ENCODE assay signal across 8 cellular contexts in the genomic region with DNA sequence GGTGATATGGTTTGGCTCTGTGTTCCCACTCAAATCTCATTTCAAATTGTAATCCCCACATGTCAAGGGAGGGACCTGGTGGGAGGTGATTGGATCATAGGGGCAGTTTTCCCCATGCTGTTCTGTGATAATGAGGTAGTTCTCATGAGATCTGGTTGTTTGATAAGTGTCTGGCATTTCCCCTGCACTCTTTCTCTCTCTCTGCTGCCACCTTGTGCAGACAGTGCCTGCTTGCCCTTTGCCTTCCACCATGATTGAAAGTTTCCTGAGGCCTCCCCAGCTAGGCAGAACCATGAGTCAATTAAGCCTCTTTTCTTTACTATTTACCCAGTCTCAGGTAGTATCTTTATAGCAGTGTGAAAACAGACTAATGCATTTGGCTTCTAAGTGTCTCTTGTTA.
DNase-seq lines count a peak whose midpoint lies in the region; ATAC-seq, FAIRE-seq and TF ChIP-seq lines count a peak whose summit lies in the region.
"Not testable (repeated sequence)": the region's sequence is repeated elsewhere in the genome, so short reads cannot be mapped to it uniquely, and the experiment has no call there.

No MANE protein-coding gene starts in this region.

- not testable (repeated sequence) for H2AFZ ChIP-seq in GM12878 (ENCODE audit: control insufficient read depth, low read depth, low read length)
- peak overlapping the region; percentile 47 for H2AFZ ChIP-seq in neural progenitor cell (replicated peaks)

- not testable (repeated sequence) for H3K36me3 Mint-ChIP-seq in neural progenitor cell

- H3K79me2 ChIP-seq in GM12878 (ENCODE audit: control insufficient read depth, insufficient read depth, low read length); neural progenitor cell (ENCODE audit: low read depth): not testable (repeated sequence)

- 0 out of 2 replicates have a peak, but pooled peaks have one; percentile 8 for TF ChIP-seq RAD21 in GM12878 (IDR thresholded peaks at IDR 0.05; ENCODE audit: insufficient read depth, low read depth, low read length)

- H3K36me3 ChIP-seq in GM12878 (ENCODE audit: control insufficient read depth in 2 of 2, insufficient read depth in 2 of 2, low read length in 1 of 2); neural progenitor cell: not testable (repeated sequence)

- not testable (repeated sequence) for H3K27me3 ChIP-seq in GM12878 (replicated peaks in 1 of 2; ENCODE audit: control insufficient read depth in 2 of 2, insufficient read depth in 2 of 2, low read length in 1 of 2); neural progenitor cell

- BruUV-seq in GM12878 (replicated peaks; lab: Mats Ljungman, UMichigan) = not testable (repeated sequence)

- H3K4me3 ChIP-seq in AG09309 (ENCODE audit: control insufficient read depth, low read depth, low read length); GM12878; neural progenitor cell: not testable (repeated sequence)

- not testable (repeated sequence) for FAIRE-seq in GM12878 (lab: Jason Lieb, UNC)

- H3K27me3 Mint-ChIP-seq in neural progenitor cell (ENCODE audit: insufficient read depth, low read depth) = not testable (repeated sequence)

- not testable (repeated sequence) for H3K9me3 ChIP-seq in GM12878 (replicated peaks; ENCODE audit: control insufficient read depth, insufficient read depth, low read length); neural progenitor cell (ENCODE audit: low read depth)

- not testable (repeated sequence) for H3K9ac ChIP-seq in GM12878 (ENCODE audit: control insufficient read depth, insufficient read depth, low read length); neural progenitor cell

- not testable (repeated sequence) for H3F3A ChIP-seq in neural progenitor cell (ENCODE audit: low read depth)

- TF ChIP-seq CTCF in AG09309 (IDR thresholded peaks at IDR 0.05; ENCODE audit: control insufficient read depth, insufficient read depth, low read depth, low read length, missing control alignments) = peak; percentile 54
- peak; percentile 40 for TF ChIP-seq CTCF in GM13977 (IDR thresholded peaks at IDR 0.05; ENCODE audit: extremely low read depth, insufficient read depth, missing control alignments)
- TF ChIP-seq CTCF in GM12878 (IDR thresholded peaks at IDR 0.05 in 2 of 3, conservative IDR thresholded peaks at IDR 0.05 in 1 of 3; ENCODE audit: control insufficient read depth in 2 of 3, extremely low read depth in 1 of 3, insufficient read depth in 1 of 3, low read depth in 3 of 3, low read length in 3 of 3) = peak in 1 of 3 experiments; percentile 29; a peak in 2 of 6 replicates
- TF ChIP-seq CTCF in neural progenitor cell (IDR thresholded peaks at IDR 0.05) = peak; percentile 69

- not testable (repeated sequence) for H3K27ac Mint-ChIP-seq in neural progenitor cell

- CTCF ChIA-PET in GM12878 (lab: Yijun Ruan, JAX) = interaction anchor here (0.6 to 2.7 kb wide), 9 partner anchors 14 to 1361 kb away, joined by 3 to 16 read pairs (median 3); no protein-coding TSS in a partner anchor

- TF ChIP-seq EP300 in GM12878 (IDR thresholded peaks at IDR 0.05; ENCODE audit: borderline replicate concordance in 1 of 2, control insufficient read depth in 1 of 2, low read depth in 2 of 2, low read length in 2 of 2) = not testable (repeated sequence)

- H3K4me2 ChIP-seq in GM12878 (ENCODE audit: control insufficient read depth, insufficient read depth); neural progenitor cell: not testable (repeated sequence)

- H4K20me1 ChIP-seq in GM12878 (ENCODE audit: control insufficient read depth, insufficient read depth); neural progenitor cell (ENCODE audit: low read depth): not testable (repeated sequence)

- not testable (repeated sequence) for H3K4me1 Mint-ChIP-seq in neural progenitor cell

- TF ChIP-seq POLR2A in GM12878 (IDR thresholded peaks at IDR 0.05; ENCODE audit: low read depth, low read length) = not testable (repeated sequence)

- not testable (repeated sequence) for DNase-seq in AG09309 (ENCODE audit: low read depth); GM13977 (ENCODE audit: low spot score); GM12878 (ENCODE audit: low read depth, low spot score)
- peak; percentile 39 for DNase-seq in NCI-H226
- DNase-seq in SIG-M5 treated with dmso at 0.1 percent for 504 hours (lab: John Stamatoyannopoulos, UW; ENCODE audit: unreplicated experiment) = peak; percentile 37
- DNase-seq in head of caudate nucleus = peak in 36 of 42 donors; percentile 15 to 82 (median 50)
- DNase-seq in neural progenitor cell (ENCODE audit: low spot score) = peak; percentile 67

- ATAC-seq in HG03565 (IDR thresholded peaks at IDR 0.05; ENCODE audit: unreplicated experiment) = peak; percentile 63
- ATAC-seq in GM12878 = peak; percentile 81

- in situ Hi-C loops in GM13977 (cut with MboI; ENCODE audit: low pct_unique_long_range_greater_than_20kb, low sequenced_read_pairs, unreplicated experiment); GM12878 (cut with MboI): not testable (repeated sequence)

- H3K4me3 Mint-ChIP-seq in neural progenitor cell = not testable (repeated sequence)

- POLR2A ChIA-PET in GM12878 (lab: Charles Lee) = not testable (repeated sequence)

- SMC1A ChIA-PET in GM12878 (lab: Charles Lee; ENCODE audit: uncharacterized antibody, unreplicated experiment) = interaction anchor here (0.8 to 1.3 kb wide), 4 partner anchors 9 to 1663 kb away, joined by 3 to 4 read pairs (median 3); no protein-coding TSS in a partner anchor

- not testable (repeated sequence) for H3K4me1 ChIP-seq in GM12878 (ENCODE audit: control insufficient read depth, insufficient read depth, low read length); neural progenitor cell

- peaks cover 23% of the 10 kb centered on the region for H3K9me3 Mint-ChIP-seq in neural progenitor cell

- RAD21 ChIA-PET in GM12878 (lab: Charles Lee; ENCODE audit: unreplicated experiment) = interaction anchor here (1.8 kb wide), 1 partner anchor 15 kb away, joined by 8 read pairs; no protein-coding TSS in a partner anchor

- intact Hi-C loops in GM12878 (cut with micrococcal nuclease; ENCODE audit: unreplicated experiment); head of caudate nucleus (cut with DNase I): not testable (repeated sequence)

- H3K27ac ChIP-seq in GM12878 (ENCODE audit: control insufficient read depth, insufficient read depth); neural progenitor cell: not testable (repeated sequence)

TF ChIP-seq in GM12878, 131 proteins besides CTCF, POLR2A, EP300 and RAD21:
- TF ChIP-seq SMC3 (IDR thresholded peaks at IDR 0.05; ENCODE audit: borderline replicate concordance, low read length) = peak; percentile 17; the same call in 1 of the 2 replicates
